Comparison of ENCODE assay signal across 1 cellular context in the genomic region with DNA sequence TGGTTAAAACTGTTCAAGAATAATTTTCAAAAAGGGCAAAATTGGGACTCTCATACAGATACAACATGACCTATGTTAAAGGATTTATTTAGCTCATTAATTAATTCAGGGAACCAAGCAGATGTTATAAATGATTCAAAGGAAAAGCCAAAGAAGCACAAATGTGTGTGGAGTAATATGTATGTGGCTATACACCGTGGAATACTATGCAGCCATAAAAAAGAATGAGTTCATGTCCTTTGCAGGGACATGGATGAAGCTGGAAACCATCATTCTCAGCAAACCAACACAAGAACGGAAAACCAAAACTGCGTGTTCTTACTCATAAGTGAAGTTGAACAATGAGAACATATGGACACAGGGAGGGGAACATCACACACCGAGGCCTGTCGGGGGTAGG. TPM values are rescaled to one million over a fixed set of nuclear protein-coding genes. Genes with fewer than 3 reads are reported as not detected.
"Had no signal": no experiment of that assay in that cellular context is flagged by ENCODE, and none has a peak within 500 bp of the region (broad histone marks: within the 10 kb centered on the region; RNA-seq: fewer than 3 reads in every experiment).

No MANE protein-coding gene starts in this region.

RNA-seq across cellular contexts. Expression of gene FAM114A1, which starts 48.7 kb away (rescaled TPM):
- total RNA-seq: activated CD8-positive, alpha-beta memory T cell treated with anti-CD3 and anti-CD28 coated beads for 36 hours had no signal
